Comparison of ENCODE assay signal across 1 cellular context in the genomic region with DNA sequence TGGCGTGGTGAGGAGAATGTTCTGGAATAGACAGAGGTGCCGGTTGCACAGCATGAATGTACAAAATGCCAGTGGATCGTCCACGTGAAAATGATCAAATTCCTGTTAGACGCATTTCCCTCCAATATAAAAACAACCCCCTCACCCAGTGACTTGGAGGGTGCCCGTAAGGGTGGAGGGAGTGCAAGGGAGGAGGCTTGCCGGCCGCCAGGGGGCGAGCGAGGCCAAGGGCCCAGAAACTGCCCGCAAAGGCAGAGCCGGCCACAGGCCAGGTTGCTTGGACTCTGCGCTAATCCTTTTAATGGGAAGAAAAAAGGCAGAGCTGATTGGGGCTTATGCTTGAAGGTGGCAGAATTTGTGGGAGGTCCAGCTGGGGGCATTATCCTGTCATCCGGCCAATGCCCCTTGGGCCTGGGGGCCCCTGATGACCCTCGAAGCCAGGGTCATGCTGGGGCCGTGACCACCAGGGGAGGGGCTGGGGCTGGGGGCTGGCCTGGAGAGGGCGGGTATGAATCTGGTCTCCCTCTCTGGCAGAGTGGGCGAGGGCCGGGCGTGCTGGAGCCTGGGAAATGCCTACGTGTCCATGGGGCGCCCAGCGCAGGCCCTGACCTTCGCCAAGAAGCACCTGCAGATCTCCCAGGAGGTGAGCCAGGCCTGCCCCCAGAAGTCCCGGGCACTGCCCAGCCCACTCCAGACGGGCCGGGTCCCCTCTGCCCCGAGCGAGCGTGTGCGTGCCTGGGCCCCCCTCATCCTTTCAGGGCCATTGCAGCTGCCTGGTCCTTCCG.
TF ChIP-seq lines count a peak whose summit lies in the region.

No MANE protein-coding gene starts in this region.

TF ChIP-seq in H1, 55 proteins besides CTCF, POLR2A, EP300 and RAD21:
- 0 out of 2 replicates have a peak, but pooled peaks have one; percentile 57 for TF ChIP-seq YY1 (IDR thresholded peaks at IDR 0.05; ENCODE audit: low read depth, low read length)
- TF ChIP-seq GABPA (IDR thresholded peaks at IDR 0.05; ENCODE audit: borderline replicate concordance, insufficient read depth, low read length) = peak; percentile 84; the same call in 1 of the 2 replicates
- TF ChIP-seq GTF2F1 (IDR thresholded peaks at IDR 0.05; ENCODE audit: borderline replicate concordance, low read depth, low read length) = no peak
- no peak for TF ChIP-seq TBP (IDR thresholded peaks at IDR 0.05; ENCODE audit: low read depth, low read length)
- no peak for TF ChIP-seq TAF1 (IDR thresholded peaks at IDR 0.05; ENCODE audit: low read depth, low read length)
